In the genomic region with DNA sequence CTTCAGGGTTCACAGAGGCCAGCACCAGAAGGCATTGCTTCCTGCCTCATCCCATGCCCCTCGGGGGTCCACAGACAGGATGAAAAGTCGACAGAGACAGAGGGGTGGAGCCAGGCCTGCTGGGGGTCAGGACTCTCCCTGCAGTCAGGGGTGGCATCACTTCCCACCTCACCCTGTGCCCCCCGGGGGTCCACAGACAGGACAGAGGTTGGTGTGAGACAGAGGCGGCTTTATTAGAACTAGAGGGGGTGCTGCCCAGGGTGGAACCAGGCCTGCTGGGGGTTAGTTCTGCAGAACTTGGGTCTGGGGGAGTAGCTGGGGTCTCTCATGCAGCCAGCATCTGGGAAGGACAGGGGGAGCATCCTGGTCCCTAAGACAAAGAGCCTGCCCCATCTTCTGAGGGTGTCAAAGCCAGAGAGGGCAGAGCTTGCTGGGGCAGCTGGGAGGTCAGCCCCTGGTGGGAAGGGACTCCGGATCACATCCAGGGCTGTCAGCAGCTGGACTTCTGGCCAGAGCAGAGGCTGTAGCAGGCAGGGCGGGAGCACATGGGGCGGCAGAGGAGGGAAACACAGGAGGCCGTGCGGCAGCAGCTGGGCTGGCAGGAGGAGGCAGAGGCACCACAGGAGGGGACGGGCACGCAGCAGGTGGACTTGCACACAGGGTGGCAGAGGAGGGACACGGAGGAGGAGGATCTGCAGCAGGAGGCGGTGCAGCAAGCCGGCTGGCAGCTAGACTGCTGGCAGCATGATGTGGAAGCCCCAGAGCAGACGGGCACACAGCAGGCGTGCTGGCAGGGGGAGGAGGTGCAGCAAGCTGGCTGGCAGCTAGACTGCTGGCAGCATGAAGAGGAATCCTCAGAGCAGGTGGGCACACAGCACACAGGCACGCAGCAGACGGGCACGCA, we compare ENCODE assay signal across 17 cellular contexts. TPM values are rescaled to one million over a fixed set of nuclear protein-coding genes. Genes with fewer than 3 reads are reported as not detected.
"Had no signal": no experiment of that assay in that cellular context is flagged by ENCODE, and none has a peak within 500 bp of the region (broad histone marks: within the 10 kb centered on the region; RNA-seq: fewer than 3 reads in every experiment).

No MANE protein-coding gene starts in this region.

RNA-seq across cellular contexts. Expression of a gene that starts 1.2 kb away (rescaled TPM):
- total RNA-seq: activated naive CD8-positive, alpha-beta T cell treated with anti-CD3 and anti-CD28 coated beads, Interleukin-2, amount 10 ng/mL, durations not matched to agents 7 days and 5 days; ascending aorta; cardiac muscle cell; cerebellum; dorsolateral prefrontal cortex; endothelial cell of umbilical vein; foreskin keratinocyte; heart right ventricle; kidney epithelial cell; lower lobe of right lung; mononuclear cell; natural killer cell treated with Interleukin-12 subunit alpha and Interleukin-12 subunit beta and Interleukin-15 and Interleukin-18, amount 100 ng/mL, for 72 hours; ovary; prostate gland; sciatic nerve had no signal
- polyA plus RNA-seq: endothelial cell of umbilical vein, esophagus, foreskin keratinocyte, heart right ventricle, ovary, thymus had no signal

RNA-seq across cellular contexts. Expression of a gene that starts 9.2 kb away (rescaled TPM):
- total RNA-seq: activated naive CD8-positive, alpha-beta T cell treated with anti-CD3 and anti-CD28 coated beads, Interleukin-2, amount 10 ng/mL, durations not matched to agents 7 days and 5 days; ascending aorta; cardiac muscle cell; cerebellum; dorsolateral prefrontal cortex; endothelial cell of umbilical vein; foreskin keratinocyte; heart right ventricle; kidney epithelial cell; lower lobe of right lung; mononuclear cell; natural killer cell treated with Interleukin-12 subunit alpha and Interleukin-12 subunit beta and Interleukin-15 and Interleukin-18, amount 100 ng/mL, for 72 hours; ovary; prostate gland; sciatic nerve had no signal
- polyA plus RNA-seq: cardiac muscle cell, endothelial cell of umbilical vein, esophagus, foreskin keratinocyte, heart right ventricle, ovary, thymus had no signal

RNA-seq across cellular contexts. Expression of a gene that starts 10.7 kb away (rescaled TPM):
- total RNA-seq: activated naive CD8-positive, alpha-beta T cell treated with anti-CD3 and anti-CD28 coated beads, Interleukin-2, amount 10 ng/mL, durations not matched to agents 7 days and 5 days; ascending aorta; cardiac muscle cell; cerebellum; dorsolateral prefrontal cortex; endothelial cell of umbilical vein; foreskin keratinocyte; heart right ventricle; kidney epithelial cell; lower lobe of right lung; mononuclear cell; natural killer cell treated with Interleukin-12 subunit alpha and Interleukin-12 subunit beta and Interleukin-15 and Interleukin-18, amount 100 ng/mL, for 72 hours; ovary; prostate gland; sciatic nerve had no signal
- polyA plus RNA-seq: cardiac muscle cell, endothelial cell of umbilical vein, esophagus, foreskin keratinocyte, heart right ventricle, ovary, thymus had no signal

RNA-seq across cellular contexts. Expression of a gene that starts 17.6 kb away (rescaled TPM):
- total RNA-seq: activated naive CD8-positive, alpha-beta T cell treated with anti-CD3 and anti-CD28 coated beads, Interleukin-2, amount 10 ng/mL, durations not matched to agents 7 days and 5 days; ascending aorta; cardiac muscle cell; cerebellum; dorsolateral prefrontal cortex; endothelial cell of umbilical vein; foreskin keratinocyte; heart right ventricle; kidney epithelial cell; lower lobe of right lung; mononuclear cell; natural killer cell treated with Interleukin-12 subunit alpha and Interleukin-12 subunit beta and Interleukin-15 and Interleukin-18, amount 100 ng/mL, for 72 hours; ovary; prostate gland; sciatic nerve had no signal
- polyA plus RNA-seq: endothelial cell of umbilical vein, esophagus, foreskin keratinocyte, heart right ventricle, ovary, thymus had no signal

RNA-seq across cellular contexts. Expression of a gene that starts 20.7 kb away (rescaled TPM):
- total RNA-seq: activated naive CD8-positive, alpha-beta T cell treated with anti-CD3 and anti-CD28 coated beads, Interleukin-2, amount 10 ng/mL, durations not matched to agents 7 days and 5 days; ascending aorta; cardiac muscle cell; cerebellum; dorsolateral prefrontal cortex; endothelial cell of umbilical vein; foreskin keratinocyte; heart right ventricle; kidney epithelial cell; lower lobe of right lung; mononuclear cell; natural killer cell treated with Interleukin-12 subunit alpha and Interleukin-12 subunit beta and Interleukin-15 and Interleukin-18, amount 100 ng/mL, for 72 hours; ovary; prostate gland; sciatic nerve had no signal
- polyA plus RNA-seq: cardiac muscle cell, endothelial cell of umbilical vein, esophagus, foreskin keratinocyte, heart right ventricle, ovary, thymus had no signal
